In the genomic region with DNA sequence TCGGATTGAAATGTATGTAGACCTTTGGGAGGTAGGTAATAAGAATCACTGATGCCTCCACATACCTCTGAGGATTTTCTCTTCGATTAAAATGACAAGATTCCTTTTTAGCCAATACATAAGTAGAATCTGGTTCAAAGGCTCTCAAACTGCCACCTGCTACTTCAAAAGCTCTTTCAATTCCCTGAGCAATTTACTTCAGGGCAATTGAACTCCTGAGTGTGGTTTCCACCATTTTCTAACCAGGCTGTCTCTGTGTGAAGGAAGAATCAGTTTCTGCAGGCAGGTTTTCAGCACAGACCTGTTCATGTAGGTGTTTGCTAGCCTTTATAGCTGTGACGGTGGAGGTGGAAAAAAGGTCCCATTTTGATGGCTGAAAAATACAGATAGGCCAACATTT, we compare ENCODE assay signal across 15 cellular contexts. TPM values are rescaled to one million over a fixed set of nuclear protein-coding genes. Genes with fewer than 3 reads are reported as not detected.
DNase-seq lines count a peak whose midpoint lies in the region; TF ChIP-seq lines count a peak whose summit lies in the region.
"Had no signal": no experiment of that assay in that cellular context is flagged by ENCODE, and none has a peak within 500 bp of the region (broad histone marks: within the 10 kb centered on the region; RNA-seq: fewer than 3 reads in every experiment).

No MANE protein-coding gene starts in this region.

- no peak overlapping the region for H3K27ac Mint-ChIP-seq in neural progenitor cell
- H3K27ac Mint-ChIP-seq in type B pancreatic cell, result no peak overlapping the region
- H3K27ac Mint-ChIP-seq: CD8-positive, alpha-beta memory T cell had no signal

- H3K36me3 ChIP-seq in neural progenitor cell, result no peaks in the 10 kb centered on the region
- H3K36me3 ChIP-seq: BLaER1 had no signal

- H2AFZ ChIP-seq in neural progenitor cell (replicated peaks), result peak overlapping the region; percentile 18

- peaks cover 14% of the 10 kb centered on the region for H3K4me1 ChIP-seq in neural progenitor cell
- H3K4me1 ChIP-seq: Caco-2 had no signal

- H3K4me2 ChIP-seq in neural progenitor cell, result peak overlapping the region; percentile 21
- H3K4me2 ChIP-seq: BLaER1 had no signal

- H4K20me1 ChIP-seq in neural progenitor cell (ENCODE audit: low read depth), result no peaks in the 10 kb centered on the region
- H4K20me1 ChIP-seq: BLaER1 had no signal

- no peak for TF ChIP-seq CTCF in neural progenitor cell (IDR thresholded peaks at IDR 0.05)
- no peak for TF ChIP-seq CTCF in type B pancreatic cell (conservative IDR thresholded peaks at IDR 0.05)

- H3K4me3 Mint-ChIP-seq in neural progenitor cell (no peak overlapping the region), type B pancreatic cell (no peak overlapping the region)
- H3K4me3 Mint-ChIP-seq: CD8-positive, alpha-beta memory T cell had no signal

- no peak overlapping the region for H3K27ac ChIP-seq in neural progenitor cell
- H3K27ac ChIP-seq: BLaER1, HL-60 had no signal

- peak in 2 of 3 experiments; percentile 11 to 76 for DNase-seq in NCI-H1417 (lab: John Stamatoyannopoulos, UW)
- DNase-seq in NCI-H1417 treated with DMSO at 0.1 percent for 48 hours (lab: John Stamatoyannopoulos, UW), result no peak
- DNase-seq in DMS79 (lab: John Stamatoyannopoulos, UW), result peak; percentile 50
- peak; percentile 77 for DNase-seq in Jurkat, Clone E6-1 (ENCODE audit: low read depth, low spot score)
- DNase-seq in neural progenitor cell (ENCODE audit: low spot score), result no peak
- no peak for DNase-seq in ureter (ENCODE audit: low spot score)
- no peak for DNase-seq in type B pancreatic cell (ENCODE audit: extremely low spot score, unreplicated experiment)
- DNase-seq: 8988T; AML-193; Caco-2; CD8-positive, alpha-beta memory T cell had no signal

- no peaks in the 10 kb centered on the region for H3F3A ChIP-seq in neural progenitor cell (ENCODE audit: low read depth)

- H3K9me3 ChIP-seq in neural progenitor cell (ENCODE audit: low read depth), result no peaks in the 10 kb centered on the region
- H3K9me3 ChIP-seq: Caco-2 had no signal

- H3K27me3 Mint-ChIP-seq in neural progenitor cell (ENCODE audit: insufficient read depth, low read depth) (peaks cover 5% of the 10 kb centered on the region), type B pancreatic cell (peaks cover 15% of the 10 kb centered on the region)

- H3K4me1 Mint-ChIP-seq in neural progenitor cell (peaks cover 3% of the 10 kb centered on the region), type B pancreatic cell (ENCODE audit: unreplicated experiment) (no peaks in the 10 kb centered on the region)
- H3K4me1 Mint-ChIP-seq: CD8-positive, alpha-beta memory T cell had no signal

- H3K9ac ChIP-seq in neural progenitor cell, result no peak overlapping the region
- H3K9ac ChIP-seq: BLaER1 had no signal

- H3K9me3 Mint-ChIP-seq in neural progenitor cell, result no peaks in the 10 kb centered on the region
- H3K9me3 Mint-ChIP-seq in type B pancreatic cell, result no peaks in the 10 kb centered on the region
- H3K9me3 Mint-ChIP-seq: CD8-positive, alpha-beta memory T cell had no signal

- no peaks in the 10 kb centered on the region for H3K36me3 Mint-ChIP-seq in neural progenitor cell
- no peaks in the 10 kb centered on the region for H3K36me3 Mint-ChIP-seq in type B pancreatic cell

- no peaks in the 10 kb centered on the region for H3K27me3 ChIP-seq in neural progenitor cell
- H3K27me3 ChIP-seq: BLaER1 had no signal

- H3K4me3 ChIP-seq in Jurkat, Clone E6-1 (ENCODE audit: low read length), result no peak overlapping the region
- no peak overlapping the region for H3K4me3 ChIP-seq in neural progenitor cell
- H3K4me3 ChIP-seq: BLaER1, GM12878 had no signal

- H3K79me2 ChIP-seq in neural progenitor cell (ENCODE audit: low read depth), result no peaks in the 10 kb centered on the region

RNA-seq across cellular contexts. Expression of a gene that starts 18.2 kb away (rescaled TPM):
- polyA plus RNA-seq in Jurkat, Clone E6-1 (2012; ENCODE audit: insufficient read depth, insufficient read length), result not detected
- total RNA-seq in neural progenitor cell (ENCODE audit: low replicate concordance) (21.2 and 21.5 TPM in 2 replicates), ureter (1.8 TPM), type B pancreatic cell (ENCODE audit: low replicate concordance) (6.6 and 12.9 TPM in 2 replicates)

RNA-seq across cellular contexts. Expression of a gene that starts 46.0 kb away (rescaled TPM):
- polyA plus RNA-seq in Jurkat, Clone E6-1 (2012; ENCODE audit: insufficient read depth, insufficient read length), result not detected
- total RNA-seq in neural progenitor cell (ENCODE audit: low replicate concordance) (not detected in 2 replicates), ureter (not detected), type B pancreatic cell (ENCODE audit: low replicate concordance) (not detected in 2 replicates)
- total RNA-seq: Caco-2; CD8-positive, alpha-beta memory T cell; G401; GM12878 had no signal
- polyA plus RNA-seq: CD8-positive, alpha-beta memory T cell had no signal

Comparison
In these comparisons a context has a peak if more than half of its experiments do, and no peak if none do; other contexts are left out.
1. DNase-seq: peak in NCI-H1417 (2 of 3), DMS79 (single experiment) and Jurkat, Clone E6-1 (single experiment); none in NCI-H1417 treated with DMSO at 0.1 percent for 48 hours (single experiment), neural progenitor cell (single experiment), ureter (single experiment) and type B pancreatic cell (single experiment).